Comparison of ENCODE assay signal across 8 cellular contexts in genomic region chr1:15847100-15847892, GRCh38. TPM values are rescaled to one million over a fixed set of nuclear protein-coding genes. Genes with fewer than 3 reads are reported as not detected.
DNase-seq lines count a peak whose midpoint lies in the region; ATAC-seq and TF ChIP-seq lines count a peak whose summit lies in the region.

TSS of gene SPEN (plus strand) at chr1:15847707. CDS start at chr1:15848068, 361 bp downstream.

- no peaks in the 10 kb centered on the region for H3K9me3 ChIP-seq in A673 (ENCODE audit: low read depth, low read length, poor library complexity, severe bottlenecking)
- no peaks in the 10 kb centered on the region for H3K9me3 ChIP-seq in iPS-18c (ENCODE audit: control insufficient read depth, insufficient read depth, low read length)
- no peaks in the 10 kb centered on the region for H3K9me3 ChIP-seq in skeletal muscle tissue (ENCODE audit: control insufficient read depth in 3 of 3, low read length in 3 of 3)

- H3K4me1 ChIP-seq in A673 (ENCODE audit: insufficient read depth, low read length, poor library complexity, severe bottlenecking) (peaks cover 40% of the 10 kb centered on the region), skeletal muscle tissue (ENCODE audit: control insufficient read depth in 3 of 3, insufficient read depth in 3 of 3, low read length in 3 of 3) (peaks cover 24 to 30% (median 27%) of the 10 kb centered on the region in 3 donors)

- ATAC-seq in GM18873 (IDR thresholded peaks at IDR 0.05; ENCODE audit: low FRiP score, unreplicated experiment): peak; percentile 43
- ATAC-seq in HG03135 (IDR thresholded peaks at IDR 0.05; ENCODE audit: unreplicated experiment): peak; percentile 60

- H3K27ac ChIP-seq in A673 (ENCODE audit: low read depth, low read length, poor library complexity, severe bottlenecking) (peak within 1 kb of the TSS; percentile 83), VCaP (peak within 1 kb of the TSS; percentile 98), skeletal muscle tissue (ENCODE audit: low read depth, low read length) (peak within 1 kb of the TSS; percentile 97)

- no peak for TF ChIP-seq CTCF in A673 (conservative IDR thresholded peaks at IDR 0.05; ENCODE audit: low read depth, low read length)
- no peak for TF ChIP-seq CTCF in VCaP (conservative IDR thresholded peaks at IDR 0.05)

- no peaks in the 10 kb centered on the region for H3K27me3 ChIP-seq in A673 (replicated peaks; ENCODE audit: insufficient read depth, low read depth, low read length, poor library complexity)
- no peaks in the 10 kb centered on the region for H3K27me3 ChIP-seq in skeletal muscle tissue (ENCODE audit: control insufficient read depth in 3 of 3, insufficient read depth in 3 of 3, low read length in 3 of 3)

- intact Hi-C loops in A673 (cut with micrococcal nuclease; ENCODE audit: unreplicated experiment): no loop called here

- DNase-seq in A673 (ENCODE audit: low spot score) (peak; percentile 99), NCI-H2196 treated with DMSO at 0.1 percent for 48 hours (lab: John Stamatoyannopoulos, UW; ENCODE audit: unreplicated experiment) (peak; percentile 92), T47D (ENCODE audit: low read depth in 1 of 2, low spot score in 1 of 2) (peak; percentile 58 to 97)

- no TSS peak for BruUV-seq in A673 (replicated peaks; lab: Mats Ljungman, UMichigan)

- H3K36me3 ChIP-seq in A673 (ENCODE audit: insufficient read depth, low read length, poor library complexity, severe bottlenecking) (no peaks in the 10 kb centered on the region), skeletal muscle tissue (ENCODE audit: control insufficient read depth in 3 of 3, insufficient read depth in 3 of 3, low read length in 3 of 3) (no peaks in the 10 kb centered on the region)

- in situ Hi-C loops in T47D (cut with HindIII; ENCODE audit: low pct_unique_long_range_greater_than_20kb, low sequenced_read_pairs): no loop called here

- CTCF ChIA-PET in A673 (lab: Charles Lee): no interaction called here

- H3K4me3 ChIP-seq in A673 (ENCODE audit: low read depth, low read length, poor library complexity, severe bottlenecking): peak within 1 kb of the TSS; percentile 90
- H3K4me3 ChIP-seq in iPS-18c (ENCODE audit: insufficient read depth, low read depth, low read length): peak within 1 kb of the TSS; percentile 95
- H3K4me3 ChIP-seq in skeletal muscle tissue (ENCODE audit: low read length in 3 of 3): peak within 1 kb of the TSS; percentile 84 to 96 (median 94)

- POLR2A ChIA-PET in A673 (lab: Charles Lee; ENCODE audit: low non-redundant PET): interaction anchor here (0.5 to 1.0 kb wide), 2 partner anchors 13 to 16 kb away, joined by 5 to 7 read pairs; no protein-coding TSS in a partner anchor

- peak within 1 kb of the TSS; percentile 99 for H3K9ac ChIP-seq in skeletal muscle tissue (ENCODE audit: low read depth in 1 of 3, low read length in 3 of 3)

RNA-seq across cellular contexts. Expression of gene SPEN, which starts in this region (rescaled TPM):
- total RNA-seq in A673 (2021) (70.3 and 74.3 TPM in 2 replicates), skeletal muscle tissue (21.4 TPM)

Comparison
In these comparisons a context has a peak if more than half of its experiments do, and no peak if none do; other contexts are left out.
1. Peak in every context shown above with its lines: DNase-seq, ATAC-seq, H3K4me3 ChIP-seq and H3K27ac ChIP-seq.